16 cellular contexts compared by ENCODE assay signal in genomic region chrX:69109706-69110635, GRCh38. TPM values are rescaled to one million over a fixed set of nuclear protein-coding genes. Genes with fewer than 3 reads are reported as not detected.
DNase-seq lines count a peak whose midpoint lies in the region; ATAC-seq and TF ChIP-seq lines count a peak whose summit lies in the region.
"Had no signal": no experiment of that assay in that cellular context is flagged by ENCODE, and none has a peak within 500 bp of the region (broad histone marks: within the 10 kb centered on the region; RNA-seq: fewer than 3 reads in every experiment).

No MANE protein-coding gene starts in this region.

- H3K36me3 ChIP-seq in fibroblast of lung (ENCODE audit: control insufficient read depth, insufficient read depth, low read length): no peaks in the 10 kb centered on the region
- no peaks in the 10 kb centered on the region for H3K36me3 ChIP-seq in esophagus muscularis mucosa

- intact Hi-C loops in esophagus muscularis mucosa (cut with DNase I): no loop called here

- ATAC-seq in HG03108 (IDR thresholded peaks at IDR 0.05; ENCODE audit: unreplicated experiment): no peak
- ATAC-seq in GM21825 (IDR thresholded peaks at IDR 0.05; ENCODE audit: unreplicated experiment): no peak
- ATAC-seq: activated CD8-positive, alpha-beta T cell treated with anti-CD3 and anti-CD28 coated beads, Interleukin-2, amount 10 ng/mL, durations not matched to agents 7 days and 5 days; effector memory CD8-positive, alpha-beta T cell had no signal

- no peak overlapping the region for H3K4me3 ChIP-seq in fibroblast of lung (replicated peaks in 1 of 4; ENCODE audit: control extremely low read depth in 1 of 4, insufficient read depth in 1 of 4, low read depth in 3 of 4, low read length in 4 of 4)
- no peak overlapping the region for H3K4me3 ChIP-seq in esophagus muscularis mucosa

- H3K79me2 ChIP-seq in fibroblast of lung (ENCODE audit: control insufficient read depth, insufficient read depth, low read length): no peaks in the 10 kb centered on the region

- POLR2A ChIA-PET in RWPE1 (lab: Yijun Ruan, JAX; ENCODE audit: low non-redundant PET): no interaction called here

- no peaks in the 10 kb centered on the region for H4K20me1 ChIP-seq in fibroblast of lung (ENCODE audit: control insufficient read depth, extremely low read depth, insufficient read depth, low read length)

- CTCF ChIA-PET in RWPE1 (lab: Yijun Ruan, JAX): interaction anchor here (0.6 kb wide), 1 partner anchor 78 kb away, joined by 3 read pairs; no protein-coding TSS in a partner anchor

- TF ChIP-seq CTCF in RWPE1 (conservative IDR thresholded peaks at IDR 0.05; ENCODE audit: low read depth): no peak
- no peak for TF ChIP-seq CTCF in fibroblast of lung (conservative IDR thresholded peaks at IDR 0.05 in 1 of 2, IDR thresholded peaks at IDR 0.05 in 1 of 2; ENCODE audit: low read depth in 1 of 2, low read length in 2 of 2)
- no peak for TF ChIP-seq CTCF in esophagus muscularis mucosa (IDR thresholded peaks at IDR 0.05)

- DNase-seq in GM04504 (ENCODE audit: low read depth) (peak; percentile 42), RWPE1 (ENCODE audit: low spot score) (peak; percentile 70), fibroblast of lung (ENCODE audit: low read depth in 2 of 2) (peak; percentile 31 to 59), retina (peak; percentile 40), esophagus muscularis mucosa (ENCODE audit: extremely low spot score) (no peak)
- no peak for DNase-seq in activated T-cell treated with anti-CD3 and anti-CD28 coated beads, Interleukin-2, amount 50 U/mL, for 48 hours
- DNase-seq: activated CD8-positive, alpha-beta T cell treated with anti-CD3 and anti-CD28 coated beads, Interleukin-2, amount 10 ng/mL, durations not matched to agents 7 days and 5 days; activated naive CD8-positive, alpha-beta T cell treated with anti-CD3 and anti-CD28 coated beads for 36 hours; Calu3; effector memory CD8-positive, alpha-beta T cell; immature natural killer cell; KG1; NCI-H524; SW 1271 had no signal

- peak overlapping the region; percentile 81 for H3K27ac ChIP-seq in RWPE1
- no peak overlapping the region for H3K27ac ChIP-seq in fibroblast of lung (ENCODE audit: insufficient read depth, low read length)
- no peak overlapping the region for H3K27ac ChIP-seq in esophagus muscularis mucosa (replicated peaks in 1 of 4)

- H3K9ac ChIP-seq in fibroblast of lung (ENCODE audit: insufficient read depth, low read length): no peak overlapping the region

- WGBS in esophagus muscularis mucosa: 50% methylated on average over 7 of the region's 8 CpGs

- H3K27me3 ChIP-seq in fibroblast of lung (ENCODE audit: control insufficient read depth, insufficient read depth, low read length) (no peaks in the 10 kb centered on the region), esophagus muscularis mucosa (peaks cover 0 to 3% (median 0%) of the 10 kb centered on the region in 4 donors)

- H3K4me1 ChIP-seq in fibroblast of lung (ENCODE audit: control insufficient read depth, extremely low read depth, insufficient read depth, low read length) (peaks cover 3% of the 10 kb centered on the region), esophagus muscularis mucosa (peaks cover 0 to 12% (median 10%) of the 10 kb centered on the region in 4 donors)

- H3K4me2 ChIP-seq in fibroblast of lung (ENCODE audit: extremely low read depth, insufficient read depth, low read length): no peak overlapping the region

- TF ChIP-seq POLR2A in esophagus muscularis mucosa (IDR thresholded peaks at IDR 0.05; ENCODE audit: low read depth): no peak

- no peak overlapping the region for H2AFZ ChIP-seq in fibroblast of lung (ENCODE audit: low read length)

- TF ChIP-seq EP300 in esophagus muscularis mucosa (IDR thresholded peaks at IDR 0.05): no peak

- H3K9me3 ChIP-seq in fibroblast of lung (ENCODE audit: control insufficient read depth, insufficient read depth, low read depth, low read length) (no peaks in the 10 kb centered on the region), esophagus muscularis mucosa (no peaks in the 10 kb centered on the region)

RNA-seq across cellular contexts. Expression of gene PJA1, which starts 55.3 kb away (rescaled TPM):
- total RNA-seq in fibroblast of lung (28.2 and 28.5 TPM in 2 replicates), esophagus muscularis mucosa (10 to 100 TPM; 17.0 to 25.9 (median 20.6) TPM)
- polyA plus RNA-seq in fibroblast of lung: 17.2 and 24.7 TPM in 2 replicates
- 24.3 and 29.6 TPM in 2 replicates for polyA plus RNA-seq in fibroblast of lung (2012)
- 9.7 and 20.8 TPM in 2 replicates for polyA minus RNA-seq in fibroblast of lung (ENCODE audit: low replicate concordance)

Comparison
In these comparisons a context has a peak if more than half of its experiments do, and no peak if none do; other contexts are left out.
1. DNase-seq: peak in GM04504 (single experiment), RWPE1 (single experiment), fibroblast of lung (2 of 2) and retina (single experiment); none in esophagus muscularis mucosa (single experiment) and activated T-cell treated with anti-CD3 and anti-CD28 coated beads, Interleukin-2, amount 50 U/mL, for 48 hours (0 of 2).